Comparison of ENCODE assay signal across 19 cellular contexts in the genomic region with DNA sequence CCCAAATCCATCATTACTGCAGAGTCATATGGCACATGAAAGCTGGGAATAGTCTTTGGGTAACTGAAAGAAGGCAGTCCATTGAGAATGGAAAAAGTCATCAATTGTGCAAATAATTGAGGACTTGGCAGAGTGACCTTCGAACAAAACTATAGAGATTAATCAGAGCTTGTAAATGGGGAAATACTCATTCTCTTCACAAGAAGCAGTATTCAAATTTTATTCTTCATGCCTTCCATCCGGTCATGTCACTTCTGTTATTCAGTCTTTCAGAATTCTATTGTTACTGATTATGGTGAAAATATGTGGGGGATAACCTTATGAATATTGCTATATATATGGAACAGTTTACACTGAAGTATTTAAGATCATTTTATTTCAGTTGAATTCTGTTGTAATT. TPM values are rescaled to one million over a fixed set of nuclear protein-coding genes. Genes with fewer than 3 reads are reported as not detected.
DNase-seq lines count a peak whose midpoint lies in the region; ATAC-seq, FAIRE-seq and TF ChIP-seq lines count a peak whose summit lies in the region.
"Had no signal": no experiment of that assay in that cellular context is flagged by ENCODE, and none has a peak within 500 bp of the region (broad histone marks: within the 10 kb centered on the region; RNA-seq: fewer than 3 reads in every experiment).

No MANE protein-coding gene starts in this region.

- POLR2A ChIA-PET in GM12878 (lab: Charles Lee), result interaction anchor here (1.2 kb wide), 1 partner anchor 9 kb away, joined by 3 read pairs; no protein-coding TSS in a partner anchor

- TF ChIP-seq EP300 in GM12878 (IDR thresholded peaks at IDR 0.05; ENCODE audit: borderline replicate concordance in 1 of 2, control insufficient read depth in 1 of 2, low read depth in 2 of 2, low read length in 2 of 2), result no peak

- peaks cover 0 to 6% of the 10 kb centered on the region in 2 experiments; a peak in 2 of 4 replicates for H3K36me3 ChIP-seq in GM12878 (ENCODE audit: control insufficient read depth in 2 of 2, insufficient read depth in 2 of 2, low read length in 1 of 2)

- H3K9me3 ChIP-seq in GM12878 (replicated peaks; ENCODE audit: control insufficient read depth, insufficient read depth, low read length), result no peaks in the 10 kb centered on the region

- peaks cover 100% of the 10 kb centered on the region for H3K4me1 Mint-ChIP-seq in HFFc6 (ENCODE audit: low read depth)
- H3K4me1 Mint-ChIP-seq in neural crest cell, result peaks cover 91% of the 10 kb centered on the region
- peaks cover 22 to 57% of the 10 kb centered on the region in 2 donors for H3K4me1 Mint-ChIP-seq in stimulated activated naive B cell treated with anti-CD40 and anti-IgM and Interleukin-4, amounts not matched to agents 10 μg/mL and 1 μg/mL and 100 μg/mL, for 72 hours
- peaks cover 25% of the 10 kb centered on the region for H3K4me1 Mint-ChIP-seq in activated T-cell treated with anti-CD3 and anti-CD28 coated beads, Interleukin-2, amount 50 U/mL, for 4 hours (ENCODE audit: low read depth)

- SMC1A ChIA-PET in GM12878 (lab: Charles Lee; ENCODE audit: uncharacterized antibody, unreplicated experiment), result interaction anchor here (1.1 to 1.8 kb wide), 4 partner anchors 9 to 15 kb away, joined by 3 to 11 read pairs (median 4); no protein-coding TSS in a partner anchor

- H4K20me1 ChIP-seq in GM12878 (ENCODE audit: control insufficient read depth, insufficient read depth), result no peaks in the 10 kb centered on the region

- H3K9me3 Mint-ChIP-seq in HFFc6 (peaks cover 4% of the 10 kb centered on the region), neural crest cell (no peaks in the 10 kb centered on the region)
- no peaks in the 10 kb centered on the region for H3K9me3 Mint-ChIP-seq in stimulated activated naive B cell treated with anti-CD40 and anti-IgM and Interleukin-4, amounts not matched to agents 10 μg/mL and 1 μg/mL and 100 μg/mL, for 72 hours
- H3K9me3 Mint-ChIP-seq in activated T-cell treated with anti-CD3 and anti-CD28 coated beads, Interleukin-2, amount 50 U/mL, for 4 hours, result no peaks in the 10 kb centered on the region
- H3K9me3 Mint-ChIP-seq: CD4-positive, alpha-beta memory T cell; GM23338 had no signal

- TF ChIP-seq CTCF in HFFc6 (IDR thresholded peaks at IDR 0.05) (no peak), GM12878 (IDR thresholded peaks at IDR 0.05 in 2 of 3, conservative IDR thresholded peaks at IDR 0.05 in 1 of 3; ENCODE audit: control insufficient read depth in 2 of 3, extremely low read depth in 1 of 3, insufficient read depth in 1 of 3, low read depth in 3 of 3, low read length in 3 of 3) (no peak), neural crest cell (conservative IDR thresholded peaks at IDR 0.05) (no peak)

- in situ Hi-C loops in GM12878 (cut with MboI), result no loop called here

- no peak overlapping the region for H2AFZ ChIP-seq in GM12878 (ENCODE audit: control insufficient read depth, low read depth, low read length)
- H2AFZ ChIP-seq: GM23338 had no signal

- H3K27ac ChIP-seq in GM12878 (ENCODE audit: control insufficient read depth, insufficient read depth), result no peak overlapping the region
- H3K27ac ChIP-seq: C4-2B had no signal

- no peak overlapping the region for H3K4me2 ChIP-seq in GM12878 (ENCODE audit: control insufficient read depth, insufficient read depth)
- H3K4me2 ChIP-seq: GM23338 had no signal

- H3K4me1 ChIP-seq in GM12878 (ENCODE audit: control insufficient read depth, insufficient read depth, low read length), result peaks cover 2% of the 10 kb centered on the region; the same call in 1 of the 2 replicates

- CTCF ChIA-PET in GM12878 (lab: Yijun Ruan, JAX), result interaction anchor here (1.2 to 3.1 kb wide), 4 partner anchors 8 to 15 kb away, joined by 3 to 26 read pairs (median 16); no protein-coding TSS in a partner anchor

- H3K4me3 Mint-ChIP-seq in HFFc6 (peak overlapping the region; percentile 81), neural crest cell (peak overlapping the region; percentile 38)
- peak overlapping the region in 1 of 2 donors; percentile 6 for H3K4me3 Mint-ChIP-seq in stimulated activated naive B cell treated with anti-CD40 and anti-IgM and Interleukin-4, amounts not matched to agents 10 μg/mL and 1 μg/mL and 100 μg/mL, for 72 hours
- no peak overlapping the region for H3K4me3 Mint-ChIP-seq in activated T-cell treated with anti-CD3 and anti-CD28 coated beads, Interleukin-2, amount 50 U/mL, for 4 hours
- H3K4me3 Mint-ChIP-seq: B cell; CD4-positive, alpha-beta memory T cell; GM23338 had no signal

- peak; percentile 10; the same call in 2 of the 3 replicates for ATAC-seq in GM12878
- peak; percentile 95 for ATAC-seq in stimulated activated naive B cell treated with anti-CD40 and anti-IgM and Interleukin-4, amounts not matched to agents 10 μg/mL and 1 μg/mL and 100 μg/mL, for 72 hours (replicated peaks)
- no peak for ATAC-seq in activated T-cell treated with anti-CD3 and anti-CD28 coated beads, Interleukin-2, amount 50 U/mL, for 4 hours
- ATAC-seq in HG02678 (IDR thresholded peaks at IDR 0.05; ENCODE audit: unreplicated experiment), result no peak
- ATAC-seq: GM23338, K562 had no signal

- no peak for TF ChIP-seq POLR2A in GM12878 (IDR thresholded peaks at IDR 0.05; ENCODE audit: low read depth, low read length)

- H3K27me3 Mint-ChIP-seq in HFFc6 (ENCODE audit: insufficient read depth) (peaks cover 12% of the 10 kb centered on the region), neural crest cell (ENCODE audit: low read depth) (no peaks in the 10 kb centered on the region)
- no peaks in the 10 kb centered on the region for H3K27me3 Mint-ChIP-seq in stimulated activated naive B cell treated with anti-CD40 and anti-IgM and Interleukin-4, amounts not matched to agents 10 μg/mL and 1 μg/mL and 100 μg/mL, for 72 hours
- H3K27me3 Mint-ChIP-seq in activated T-cell treated with anti-CD3 and anti-CD28 coated beads, Interleukin-2, amount 50 U/mL, for 4 hours (ENCODE audit: low read depth), result peaks cover under 1% of the 10 kb centered on the region
- H3K27me3 Mint-ChIP-seq: B cell had no signal

- H3K4me3 ChIP-seq in GM12878, result no peak overlapping the region
- H3K4me3 ChIP-seq: GM23338, K562 had no signal

- intact Hi-C loops in GM12878 (cut with micrococcal nuclease; ENCODE audit: unreplicated experiment), result no loop called here

- no peaks in the 10 kb centered on the region for H3K27me3 ChIP-seq in GM12878 (replicated peaks in 1 of 2; ENCODE audit: control insufficient read depth in 2 of 2, insufficient read depth in 2 of 2, low read length in 1 of 2)

- H3K36me3 Mint-ChIP-seq in HFFc6 (ENCODE audit: low read depth), result peaks cover 97% of the 10 kb centered on the region
- H3K36me3 Mint-ChIP-seq in neural crest cell (ENCODE audit: low read depth), result peaks cover 44% of the 10 kb centered on the region
- peaks cover 13 to 52% of the 10 kb centered on the region in 2 donors for H3K36me3 Mint-ChIP-seq in stimulated activated naive B cell treated with anti-CD40 and anti-IgM and Interleukin-4, amounts not matched to agents 10 μg/mL and 1 μg/mL and 100 μg/mL, for 72 hours
- peaks cover 25% of the 10 kb centered on the region for H3K36me3 Mint-ChIP-seq in activated T-cell treated with anti-CD3 and anti-CD28 coated beads, Interleukin-2, amount 50 U/mL, for 4 hours (ENCODE audit: insufficient read depth)

- TF ChIP-seq RAD21 in GM12878 (IDR thresholded peaks at IDR 0.05; ENCODE audit: insufficient read depth, low read depth, low read length), result no peak

- H3K27ac Mint-ChIP-seq in HFFc6 (peak overlapping the region; percentile 87), neural crest cell (ENCODE audit: unreplicated experiment) (no peak overlapping the region)
- H3K27ac Mint-ChIP-seq in stimulated activated naive B cell treated with anti-CD40 and anti-IgM and Interleukin-4, amounts not matched to agents 10 μg/mL and 1 μg/mL and 100 μg/mL, for 72 hours, result peak overlapping the region; percentile 37
- H3K27ac Mint-ChIP-seq: B cell; CD4-positive, alpha-beta memory T cell; GM23338 had no signal

- no peak for FAIRE-seq in GM12878 (lab: Jason Lieb, UNC)
- FAIRE-seq: A204.1, D721Med, K562 had no signal

- DNase-seq in HFFc6 (no peak), GM12878 (ENCODE audit: low read depth, low spot score) (no peak), neural crest cell (ENCODE audit: low read depth, low spot score) (no peak), HPDE6-E6E7 (ENCODE audit: extremely low spot score) (no peak)
- no peak for DNase-seq in stimulated activated naive B cell treated with anti-CD40 and anti-IgM and Interleukin-4, amounts not matched to agents 10 μg/mL and 1 μg/mL and 100 μg/mL, for 72 hours
- no peak for DNase-seq in activated T-cell treated with anti-CD3 and anti-CD28 coated beads, Interleukin-2, amount 50 U/mL, for 4 hours
- DNase-seq: CD4-positive, alpha-beta memory T cell; COR-L47; DMS153; DMS79 treated with DMSO at 0.1 percent for 48 hours; GDM1; H7 had no signal

- WGBS in GM12878 (ENCODE audit: insufficient coverage, insufficient replicate concordance, low lambda C conversion rate, missing lambda C conversion rate), result 0% methylated on average over 2 of the region's 2 CpGs

- H3K9ac ChIP-seq in GM12878 (ENCODE audit: control insufficient read depth, insufficient read depth, low read length), result no peak overlapping the region

- H3K79me2 ChIP-seq in GM12878 (ENCODE audit: control insufficient read depth, insufficient read depth, low read length), result peaks cover 59% of the 10 kb centered on the region

- BruUV-seq in GM12878 (replicated peaks; lab: Mats Ljungman, UMichigan), result no TSS peak

- RAD21 ChIA-PET in GM12878 (lab: Charles Lee; ENCODE audit: unreplicated experiment), result interaction anchor here (1.0 kb wide), 1 partner anchor 14 kb away, joined by 3 read pairs; no protein-coding TSS in a partner anchor

RNA-seq across cellular contexts. Expression of gene RGMB, which starts 8.1 kb away (rescaled TPM):
- total RNA-seq in HFFc6 (2021; fragmentation: NEBNext Ultra II Directional; extraction: Animal tissue kit (Norgen Biotek cat#: 25700)), result 100 to 1,000 TPM; 219 to 288 (median 235) TPM
- total RNA-seq in GM12878 (2013; cell fraction: nucleolus; rRNA removed), result 11.9 and 12.2 TPM in 2 replicates
- 11.3 and 11.6 TPM in 2 replicates for total RNA-seq in GM12878 (2014; rRNA removed)
- total RNA-seq in GM12878 (2014; rRNA removed; fragmentation: Illumina TruSeq; extraction: Trizol), result 6.9 and 7.4 TPM in 2 replicates
- 15.3 and 15.8 TPM in 2 replicates for total RNA-seq in GM12878 (2021)
- 1.8 TPM for polyA plus RNA-seq in GM12878 (2011; ENCODE audit: low read depth)
- polyA plus RNA-seq in GM12878 (2011; rRNA removed), result 1.5 and 1.6 TPM in 2 replicates
- 1.6 and 2.1 TPM in 2 replicates for polyA plus RNA-seq in GM12878 (2011; cell fraction: cytosol; rRNA removed)
- 3.2 and 3.6 TPM in 2 replicates for polyA plus RNA-seq in GM12878 (2011; cell fraction: nucleus; rRNA removed)
- polyA plus RNA-seq in GM12878 (2012), result 3.3 and 4.0 TPM in 2 replicates
- 9.4 and 11.5 TPM in 2 replicates for polyA plus RNA-seq in GM12878 (2014; fragmentation: Illumina TruSeq; extraction: Trizol)
- polyA plus RNA-seq in GM12878 (2014; fragmentation: Nextera tagmentation; extraction: Ambion mirVana), result 1 to 10 TPM; 1.3 to 2.4 TPM
- 7.9 and 10.2 TPM in 2 replicates for polyA plus RNA-seq in GM12878 (2014; rRNA removed)
- polyA plus RNA-seq in GM12878 (2016; fragmentation: Nextera tagmentation; extraction: Ambion mirVana), result 1 to 10 TPM; 6.9 to 8.2 TPM
- polyA minus RNA-seq in GM12878 (2011; rRNA and poly(A)+ RNA removed), result 2.8 and 4.4 TPM in 2 replicates
- polyA minus RNA-seq in GM12878 (2011; cell fraction: cytosol; rRNA and poly(A)+ RNA removed), result 0.83 and 1.1 TPM in 2 replicates
- 6.4 and 11.5 TPM in 2 replicates for polyA minus RNA-seq in GM12878 (2011; cell fraction: nucleus; rRNA and poly(A)+ RNA removed)
- 98.3 and 99.4 TPM in 2 replicates for total RNA-seq in neural crest cell
- total RNA-seq in activated T-cell treated with anti-CD3 and anti-CD28 coated beads, Interleukin-2, amount 50 U/mL, for 4 hours, result 1 to 10 TPM; 2.5 to 3.8 (median 3.6) TPM

Comparison
In these comparisons a context has a peak if more than half of its experiments do, and no peak if none do; other contexts are left out.
1. ATAC-seq: peak in GM12878 (single experiment) and stimulated activated naive B cell treated with anti-CD40 and anti-IgM and Interleukin-4, amounts not matched to agents 10 μg/mL and 1 μg/mL and 100 μg/mL, for 72 hours (2 of 2); none in activated T-cell treated with anti-CD3 and anti-CD28 coated beads, Interleukin-2, amount 50 U/mL, for 4 hours (0 of 2) and HG02678 (single experiment).